25 cellular contexts compared by ENCODE assay signal in genomic region chr1:11533790-11534787, GRCh38. TPM values are rescaled to one million over a fixed set of nuclear protein-coding genes. Genes with fewer than 3 reads are reported as not detected.
"Had no signal": no experiment of that assay in that cellular context is flagged by ENCODE, and none has a peak within 500 bp of the region (broad histone marks: within the 10 kb centered on the region; RNA-seq: fewer than 3 reads in every experiment).

No MANE protein-coding gene starts in this region.

- H3K27me3 ChIP-seq: neutrophil, ovary, upper lobe of left lung had no signal

- H3K36me3 Mint-ChIP-seq: naive thymus-derived CD4-positive, alpha-beta T cell; stimulated activated effector memory CD8-positive, alpha-beta T cell treated with anti-CD3 and anti-CD28 coated beads, Interleukin-12 subunit alpha, Interleukin-12 subunit beta, amount 100 ng/mL, for 72 hours had no signal

- H3K4me1 ChIP-seq: heart right ventricle, left ventricle myocardium inferior, suprapubic skin, tibial artery, upper lobe of left lung had no signal

- H3K4me3 ChIP-seq: dorsolateral prefrontal cortex, heart right ventricle, left ventricle myocardium inferior, lung, ovary, smooth muscle cell, suprapubic skin, tibial artery, upper lobe of left lung had no signal

- H3K4me3 Mint-ChIP-seq: naive thymus-derived CD4-positive, alpha-beta T cell; nephron progenitor cell; stimulated activated effector memory CD8-positive, alpha-beta T cell treated with anti-CD3 and anti-CD28 coated beads, Interleukin-12 subunit alpha, Interleukin-12 subunit beta, amount 100 ng/mL, for 72 hours had no signal

- H3K4me1 Mint-ChIP-seq: naive thymus-derived CD4-positive, alpha-beta T cell; nephron progenitor cell; stimulated activated effector memory CD8-positive, alpha-beta T cell treated with anti-CD3 and anti-CD28 coated beads, Interleukin-12 subunit alpha, Interleukin-12 subunit beta, amount 100 ng/mL, for 72 hours had no signal

- H3K9me3 ChIP-seq: heart right ventricle, left ventricle myocardium inferior, neutrophil, ovary, suprapubic skin, tibial artery, upper lobe of left lung had no signal

- ATAC-seq: esophagus mucosa; heart right ventricle; naive thymus-derived CD4-positive, alpha-beta T cell; right cardiac atrium; stimulated activated effector memory CD8-positive, alpha-beta T cell treated with anti-CD3 and anti-CD28 coated beads, Interleukin-12 subunit alpha, Interleukin-12 subunit beta, amount 100 ng/mL, for 72 hours; stimulated activated naive CD8-positive, alpha-beta T cell treated with anti-CD3 and anti-CD28 coated beads, Interleukin-15, Interleukin-2, amounts not matched to agents 100 U/mL and 50 U/mL, for 24 hours had no signal

- DNase-seq: central memory CD4-positive, alpha-beta T cell; cortex of kidney; effector CD8-positive, alpha-beta T cell; heart right ventricle; hypothalamus; left ventricle myocardium inferior; mesenchymal stem cell; naive thymus-derived CD4-positive, alpha-beta T cell; nephron progenitor cell; ovary; right cardiac atrium; stimulated activated CD4-positive, alpha-beta T cell treated with anti-CD3 and anti-CD28 coated beads, Interleukin-4, amount 100 ng/mL, for 1 hour; stimulated activated CD8-positive, alpha-beta memory T cell treated with anti-CD3 and anti-CD28 coated beads, Interleukin-4, amount 100 ng/mL, for 48 hours; stimulated activated naive CD8-positive, alpha-beta T cell treated with anti-CD3 and anti-CD28 coated beads, Interleukin-15, Interleukin-2, amounts not matched to agents 100 U/mL and 50 U/mL, for 24 hours had no signal

- H3K27ac Mint-ChIP-seq: nephron progenitor cell; progenitor cell of endocrine pancreas; stimulated activated effector memory CD8-positive, alpha-beta T cell treated with anti-CD3 and anti-CD28 coated beads, Interleukin-12 subunit alpha, Interleukin-12 subunit beta, amount 100 ng/mL, for 72 hours had no signal

- H3K36me3 ChIP-seq: heart right ventricle, left ventricle myocardium inferior, neutrophil, ovary, suprapubic skin, tibial artery, upper lobe of left lung had no signal

- H3K9me3 Mint-ChIP-seq: naive thymus-derived CD4-positive, alpha-beta T cell; nephron progenitor cell; stimulated activated effector memory CD8-positive, alpha-beta T cell treated with anti-CD3 and anti-CD28 coated beads, Interleukin-12 subunit alpha, Interleukin-12 subunit beta, amount 100 ng/mL, for 72 hours had no signal

- H3K27me3 Mint-ChIP-seq: naive thymus-derived CD4-positive, alpha-beta T cell; progenitor cell of endocrine pancreas had no signal

- H3K27ac ChIP-seq: dorsolateral prefrontal cortex, heart right ventricle, left ventricle myocardium inferior, neutrophil, ovary, suprapubic skin, tibial artery, upper lobe of left lung had no signal

- H3K4me2 ChIP-seq: smooth muscle cell had no signal

RNA-seq across cellular contexts. Expression of gene DISP3, which starts 55.1 kb away (rescaled TPM):
- total RNA-seq: esophagus mucosa, fibroblast of lung, left ventricle myocardium inferior, smooth muscle cell, suprapubic skin had no signal
